Comparison of ENCODE assay signal across 16 cellular contexts in the genomic region with DNA sequence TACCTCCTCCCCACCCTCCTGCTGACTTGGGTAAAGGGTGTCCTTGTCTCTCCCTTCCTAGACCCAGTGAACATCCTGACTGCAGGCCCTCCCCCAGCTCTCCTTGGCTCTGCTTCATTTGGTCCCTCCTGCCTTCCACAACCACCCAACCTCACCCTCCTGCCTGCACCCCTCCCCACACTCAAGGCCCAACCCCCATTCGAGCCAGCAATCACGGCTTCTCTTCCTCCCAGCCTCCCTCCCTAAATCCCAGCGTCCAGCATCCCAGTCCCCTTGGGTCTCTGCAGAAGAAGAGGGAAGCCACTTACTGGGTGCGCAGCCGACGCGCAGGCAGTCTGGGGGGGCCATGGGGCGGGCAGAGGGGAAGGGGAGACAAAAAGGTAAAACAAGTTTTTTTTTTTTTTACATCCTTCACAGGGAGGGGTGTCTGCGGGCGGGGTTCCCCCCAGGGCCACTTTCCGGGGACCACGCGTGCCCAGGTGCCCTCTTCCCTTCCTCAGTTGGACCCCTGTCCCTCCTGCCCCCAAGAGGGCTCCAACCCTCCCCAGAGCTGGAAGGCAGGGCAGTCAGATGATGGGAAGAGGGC.
A peak's percentile ranks its signal among the peaks of the same experiment; 100 is the strongest.
DNase-seq lines count a peak whose midpoint lies in the region; TF ChIP-seq lines count a peak whose summit lies in the region.
"Had no signal": no experiment of that assay in that cellular context is flagged by ENCODE, and none has a peak within 500 bp of the region (broad histone marks: within the 10 kb centered on the region; RNA-seq: fewer than 3 reads in every experiment).

No MANE protein-coding gene starts in this region.

- no peak for DNase-seq in activated CD4-positive, alpha-beta T cell treated with anti-CD3 and anti-CD28 coated beads, Interleukin-2, amount 10 ng/mL, durations not matched to agents 7 days and 5 days
- DNase-seq in activated CD4-positive, alpha-beta T cell treated with anti-CD3 and anti-CD28 coated beads for 48 hours: no peak
- no peak for DNase-seq in substantia nigra (lab: John Stamatoyannopoulos, UW)
- DNase-seq in NCI-H2227 (lab: John Stamatoyannopoulos, UW; ENCODE audit: unreplicated experiment): no peak
- no peak for DNase-seq in SIG-M5 (lab: John Stamatoyannopoulos, UW)
- no peak for DNase-seq in HT-29 (ENCODE audit: low spot score)

- no peaks in the 10 kb centered on the region for H3K9me3 Mint-ChIP-seq in activated CD4-positive, alpha-beta T cell treated with anti-CD3 and anti-CD28 coated beads, Interleukin-2, amount 10 ng/mL, durations not matched to agents 7 days and 5 days
- H3K9me3 Mint-ChIP-seq: activated naive CD8-positive, alpha-beta T cell treated with anti-CD3 and anti-CD28 coated beads for 36 hours; activated T-helper 17 cell treated with anti-CD3 and anti-CD28 coated beads, Interleukin-2, amount 50 U/mL, for 72 hours; stimulated activated naive CD8-positive, alpha-beta T cell treated with anti-CD3 and anti-CD28 coated beads, Interleukin-15, Interleukin-2, amounts not matched to agents 100 ng/mL and 50 ng/mL, for 24 hours had no signal

- CTCF ChIA-PET in activated CD4-positive, alpha-beta T cell treated with anti-CD3 and anti-CD28 coated beads, Interleukin-2, amount 10 ng/mL, durations not matched to agents 7 days and 5 days (lab: Charles Lee): interaction anchor here (1.0 to 1.3 kb wide), 2 partner anchors 9 to 158 kb away, joined by 3 read pairs; no protein-coding TSS in a partner anchor

- H3K9ac ChIP-seq in OCI-LY1 (ENCODE audit: low read length) (no peak overlapping the region), iPS-20b (ENCODE audit: low read depth, low read length) (no peak overlapping the region)

- H4K20me1 ChIP-seq in OCI-LY1 (ENCODE audit: insufficient read depth, low read length): no peaks in the 10 kb centered on the region

- no peaks in the 10 kb centered on the region for H3K36me3 Mint-ChIP-seq in activated CD4-positive, alpha-beta T cell treated with anti-CD3 and anti-CD28 coated beads, Interleukin-2, amount 10 ng/mL, durations not matched to agents 7 days and 5 days (ENCODE audit: low read depth)
- H3K36me3 Mint-ChIP-seq: activated CD8-positive, alpha-beta memory T cell treated with anti-CD3 and anti-CD28 coated beads, Interleukin-2, amount 10 ng/mL, durations not matched to agents 7 days and 5 days; activated naive CD8-positive, alpha-beta T cell treated with anti-CD3 and anti-CD28 coated beads for 36 hours had no signal

- H3K79me2 ChIP-seq in OCI-LY1 (ENCODE audit: insufficient read depth, low read length): no peaks in the 10 kb centered on the region

- no peaks in the 10 kb centered on the region for H3K9me3 ChIP-seq in OCI-LY1 (ENCODE audit: low read length)
- H3K9me3 ChIP-seq in iPS-20b (ENCODE audit: insufficient read depth, low read depth, low read length): no peaks in the 10 kb centered on the region
- H3K9me3 ChIP-seq: mucosa of descending colon, tibial nerve had no signal

- H2AFZ ChIP-seq in OCI-LY1 (ENCODE audit: low read length): no peak overlapping the region

- peaks cover 7% of the 10 kb centered on the region for H3K4me1 Mint-ChIP-seq in activated CD4-positive, alpha-beta T cell treated with anti-CD3 and anti-CD28 coated beads, Interleukin-2, amount 10 ng/mL, durations not matched to agents 7 days and 5 days
- H3K4me1 Mint-ChIP-seq: activated CD8-positive, alpha-beta memory T cell treated with anti-CD3 and anti-CD28 coated beads, Interleukin-2, amount 10 ng/mL, durations not matched to agents 7 days and 5 days; activated naive CD8-positive, alpha-beta T cell treated with anti-CD3 and anti-CD28 coated beads for 36 hours had no signal

- TF ChIP-seq CTCF in OCI-LY1 (IDR thresholded peaks at IDR 0.05; ENCODE audit: low read length): peak; percentile 5; the same call in 1 of the 2 replicates

- H3K27me3 Mint-ChIP-seq in activated CD4-positive, alpha-beta T cell treated with anti-CD3 and anti-CD28 coated beads, Interleukin-2, amount 10 ng/mL, durations not matched to agents 7 days and 5 days: no peaks in the 10 kb centered on the region
- H3K27me3 Mint-ChIP-seq: B cell had no signal

- no peak overlapping the region for H3K4me3 Mint-ChIP-seq in activated CD4-positive, alpha-beta T cell treated with anti-CD3 and anti-CD28 coated beads, Interleukin-2, amount 10 ng/mL, durations not matched to agents 7 days and 5 days
- H3K4me3 Mint-ChIP-seq: activated CD8-positive, alpha-beta memory T cell treated with anti-CD3 and anti-CD28 coated beads, Interleukin-2, amount 10 ng/mL, durations not matched to agents 7 days and 5 days; activated naive CD8-positive, alpha-beta T cell treated with anti-CD3 and anti-CD28 coated beads for 36 hours; activated T-helper 17 cell treated with anti-CD3 and anti-CD28 coated beads, Interleukin-2, amount 50 U/mL, for 72 hours; B cell; stimulated activated naive CD8-positive, alpha-beta T cell treated with anti-CD3 and anti-CD28 coated beads, Interleukin-15, Interleukin-2, amounts not matched to agents 100 ng/mL and 50 ng/mL, for 24 hours had no signal

- H3K4me3 ChIP-seq in OCI-LY1 (ENCODE audit: low read depth, low read length, poor library complexity, severe bottlenecking) (no peak overlapping the region), iPS-20b (ENCODE audit: low read length) (peak overlapping the region; percentile 24; the same call in 1 of the 2 replicates)
- H3K4me3 ChIP-seq: mucosa of descending colon, smooth muscle cell, tibial nerve had no signal

- no peaks in the 10 kb centered on the region; the same call in 1 of the 2 replicates for H3K27me3 ChIP-seq in OCI-LY1 (ENCODE audit: insufficient read depth, low read length)
- H3K27me3 ChIP-seq in iPS-20b (ENCODE audit: insufficient read depth, low read length): peaks cover 9% of the 10 kb centered on the region
- H3K27me3 ChIP-seq: tibial nerve had no signal

- H3K4me1 ChIP-seq in OCI-LY1 (ENCODE audit: insufficient read depth, low read length, severe bottlenecking): no peaks in the 10 kb centered on the region
- H3K4me1 ChIP-seq in iPS-20b (ENCODE audit: insufficient read depth, low read length): peaks cover 8% of the 10 kb centered on the region; the same call in 1 of the 2 replicates

- H3K27ac Mint-ChIP-seq in activated CD4-positive, alpha-beta T cell treated with anti-CD3 and anti-CD28 coated beads, Interleukin-2, amount 10 ng/mL, durations not matched to agents 7 days and 5 days: peak overlapping the region; percentile 31
- H3K27ac Mint-ChIP-seq: activated CD8-positive, alpha-beta memory T cell treated with anti-CD3 and anti-CD28 coated beads, Interleukin-2, amount 10 ng/mL, durations not matched to agents 7 days and 5 days; activated naive CD8-positive, alpha-beta T cell treated with anti-CD3 and anti-CD28 coated beads for 36 hours; activated T-helper 17 cell treated with anti-CD3 and anti-CD28 coated beads, Interleukin-2, amount 50 U/mL, for 72 hours; stimulated activated naive CD8-positive, alpha-beta T cell treated with anti-CD3 and anti-CD28 coated beads, Interleukin-15, Interleukin-2, amounts not matched to agents 100 ng/mL and 50 ng/mL, for 24 hours had no signal

- H3K27ac ChIP-seq in OCI-LY1 (ENCODE audit: low read depth, low read length, poor library complexity, severe bottlenecking): no peak overlapping the region
- no peak overlapping the region for H3K27ac ChIP-seq in iPS-20b (ENCODE audit: low read length)
- H3K27ac ChIP-seq in substantia nigra (ENCODE audit: low read depth, low read length, poor library complexity, severe bottlenecking): peak overlapping the region; percentile 62
- H3K27ac ChIP-seq: tibial nerve had no signal

- H3K9me2 ChIP-seq in OCI-LY1 (ENCODE audit: low read depth, low read length): no peaks in the 10 kb centered on the region

- POLR2A ChIA-PET in activated CD4-positive, alpha-beta T cell treated with anti-CD3 and anti-CD28 coated beads, Interleukin-2, amount 10 ng/mL, durations not matched to agents 7 days and 5 days (lab: Charles Lee): no interaction called here

- H3K4me2 ChIP-seq in OCI-LY1 (ENCODE audit: low read length): no peak overlapping the region
- H3K4me2 ChIP-seq: smooth muscle cell had no signal

- no peaks in the 10 kb centered on the region for H3F3A ChIP-seq in OCI-LY1 (ENCODE audit: insufficient read depth, low read length)

- H3K36me3 ChIP-seq in OCI-LY1 (ENCODE audit: insufficient read depth, low read length) (no peaks in the 10 kb centered on the region), iPS-20b (ENCODE audit: insufficient read depth, low read depth, low read length) (no peaks in the 10 kb centered on the region)
- H3K36me3 ChIP-seq: tibial nerve had no signal
